Comparison of ENCODE assay signal across 15 cellular contexts in genomic region chr3:194272861-194273266, GRCh38.
DNase-seq lines count a peak whose midpoint lies in the region; ATAC-seq and TF ChIP-seq lines count a peak whose summit lies in the region.
"Had no signal": no experiment of that assay in that cellular context is flagged by ENCODE, and none has a peak within 500 bp of the region (broad histone marks: within the 10 kb centered on the region; RNA-seq: fewer than 3 reads in every experiment).

No MANE protein-coding gene starts in this region.

- no peak overlapping the region for H3K9ac ChIP-seq in mesendoderm (ENCODE audit: low read length)

- peak overlapping the region; percentile 67 for H3K27ac Mint-ChIP-seq in type B pancreatic cell
- H3K27ac Mint-ChIP-seq: H9 had no signal

- H4K5ac ChIP-seq in mesendoderm (ENCODE audit: low read length): no peak overlapping the region

- no peak overlapping the region for H3K4ac ChIP-seq in mesendoderm (ENCODE audit: low read depth, low read length)

- H3K23ac ChIP-seq in mesendoderm (ENCODE audit: low read length): no peak overlapping the region

- H2BK120ac ChIP-seq in mesendoderm (ENCODE audit: low read depth, low read length): no peak overlapping the region

- H3K79me2 ChIP-seq in mesendoderm (ENCODE audit: control insufficient read depth, insufficient read depth, low read length): no peaks in the 10 kb centered on the region

- H4K8ac ChIP-seq in mesendoderm (ENCODE audit: low read depth, low read length): no peak overlapping the region

- TF ChIP-seq CTCF in heart right ventricle (IDR thresholded peaks at IDR 0.05): no peak
- no peak for TF ChIP-seq CTCF in adrenal gland (IDR thresholded peaks at IDR 0.05)
- TF ChIP-seq CTCF in type B pancreatic cell (conservative IDR thresholded peaks at IDR 0.05): no peak

- H3K36me3 ChIP-seq in heart right ventricle (no peaks in the 10 kb centered on the region), adrenal gland (replicated peaks in 1 of 2) (no peaks in the 10 kb centered on the region), mesendoderm (ENCODE audit: control insufficient read depth, insufficient read depth, low read length) (no peaks in the 10 kb centered on the region)

- no peak overlapping the region for H2BK15ac ChIP-seq in mesendoderm (replicated peaks; ENCODE audit: low read depth)

- no peak for TF ChIP-seq POLR2A in adrenal gland (IDR thresholded peaks at IDR 0.05)

- no peak overlapping the region for H3K18ac ChIP-seq in mesendoderm (ENCODE audit: low read length)

- peak overlapping the region; percentile 71 for H3K4me3 Mint-ChIP-seq in type B pancreatic cell
- H3K4me3 Mint-ChIP-seq: H9 had no signal

- H3K27me3 ChIP-seq in heart right ventricle: no peaks in the 10 kb centered on the region
- no peaks in the 10 kb centered on the region for H3K27me3 ChIP-seq in adrenal gland
- no peaks in the 10 kb centered on the region for H3K27me3 ChIP-seq in mesendoderm (ENCODE audit: insufficient read depth, low read length, poor library complexity)

- no peak overlapping the region for H2BK5ac ChIP-seq in mesendoderm (ENCODE audit: low read length)

- H2AK5ac ChIP-seq in mesendoderm (ENCODE audit: low read length): no peak overlapping the region

- DNase-seq in heart right ventricle (no peak), left ventricle myocardium superior (no peak), adrenal gland (peak in 5 of 7 donors; percentile 13 to 54 (median 22)), mesendoderm (no peak), type B pancreatic cell (ENCODE audit: extremely low spot score, unreplicated experiment) (no peak), C1 segment of cervical spinal cord (lab: John Stamatoyannopoulos, UW) (no peak), NCI-H128 (lab: John Stamatoyannopoulos, UW; ENCODE audit: unreplicated experiment) (no peak)
- DNase-seq: EL; MM.1S; NCI-H510A treated with DMSO at 0.1 percent for 48 hours; nucleus accumbens; SHP77 treated with DMSO at 0.1 percent for 48 hours; stimulated activated CD8-positive, alpha-beta memory T cell treated with anti-CD3 and anti-CD28 coated beads, Interleukin-4, amount 100 ng/mL, for 48 hours had no signal

- H3K4me1 ChIP-seq in heart right ventricle (peaks cover 38 to 78% (median 66%) of the 10 kb centered on the region in 9 donors), adrenal gland (replicated peaks in 1 of 2) (peaks cover 67 to 90% of the 10 kb centered on the region in 2 donors), mesendoderm (ENCODE audit: control insufficient read depth, low read depth, low read length) (no peaks in the 10 kb centered on the region)

- H3K4me3 ChIP-seq in heart right ventricle (no peak overlapping the region), adrenal gland (no peak overlapping the region), mesendoderm (ENCODE audit: low read length) (no peak overlapping the region)

- peak overlapping the region in 6 of 10 donors; percentile 17 to 93 (median 87) for H3K27ac ChIP-seq in heart right ventricle
- H3K27ac ChIP-seq in adrenal gland: peak overlapping the region; percentile 78 to 100 (median 94)
- H3K27ac ChIP-seq in mesendoderm (ENCODE audit: low read depth, low read length): no peak overlapping the region

- WGBS in heart right ventricle, 2 donors: 50 to 57% methylated on average over 15 of the region's 15 CpGs
- 72 to 91% (median 85%) methylated on average over 14 to 15 of the region's 15 CpGs for whole genome bisulfite sequencing in adrenal gland, 4 donors
- WGBS in mesendoderm (ENCODE audit: extremely low coverage, insufficient coverage, low lambda C conversion rate): no CpG with 5 or more reads among the region's 15 CpGs

- H3K79me1 ChIP-seq in mesendoderm (ENCODE audit: low read length): no peaks in the 10 kb centered on the region

- H3K36me3 Mint-ChIP-seq in type B pancreatic cell: no peaks in the 10 kb centered on the region

- ATAC-seq in heart right ventricle (no peak), left ventricle myocardium superior (no peak), GM21619 (IDR thresholded peaks at IDR 0.05; ENCODE audit: unreplicated experiment) (no peak)

- no peaks in the 10 kb centered on the region for H3K9me3 Mint-ChIP-seq in type B pancreatic cell

- peak overlapping the region; percentile 19 for H3K56ac ChIP-seq in mesendoderm (ENCODE audit: low read length)

- intact Hi-C loops in heart right ventricle (cut with DNase I): loop anchor here in 9 of 10 donors (5.0 to 10.0 kb wide), 8 partner anchors 34 to 486 kb away; partner anchors contain the start of gene HES1 (in 1 of the 9)
- intact Hi-C loops in left ventricle myocardium superior (cut with micrococcal nuclease): no loop called here
- intact Hi-C loops in adrenal gland (cut with DNase I): loop anchor here in 1 of 2 donors (5.0 kb wide), 1 partner anchor 39 kb away; no protein-coding TSS in a partner anchor

- no peak overlapping the region for H3K4me2 ChIP-seq in mesendoderm (ENCODE audit: low read length)

- peaks cover 55% of the 10 kb centered on the region for H3K4me1 Mint-ChIP-seq in type B pancreatic cell (ENCODE audit: unreplicated experiment)

- H3K27me3 Mint-ChIP-seq in type B pancreatic cell: peaks cover 4% of the 10 kb centered on the region

- H3K9me3 ChIP-seq in heart right ventricle (no peaks in the 10 kb centered on the region), adrenal gland (replicated peaks in 1 of 3) (no peaks in the 10 kb centered on the region)

Comparison
In these comparisons a context has a peak if more than half of its experiments do, and no peak if none do; other contexts are left out.
1. DNase-seq: peak in adrenal gland (5 of 7); none in heart right ventricle (0 of 2), left ventricle myocardium superior (single experiment), mesendoderm (single experiment), type B pancreatic cell (single experiment), C1 segment of cervical spinal cord (0 of 14) and NCI-H128 (single experiment).